ENCODE assay signal across 10 cellular contexts in the genomic region with DNA sequence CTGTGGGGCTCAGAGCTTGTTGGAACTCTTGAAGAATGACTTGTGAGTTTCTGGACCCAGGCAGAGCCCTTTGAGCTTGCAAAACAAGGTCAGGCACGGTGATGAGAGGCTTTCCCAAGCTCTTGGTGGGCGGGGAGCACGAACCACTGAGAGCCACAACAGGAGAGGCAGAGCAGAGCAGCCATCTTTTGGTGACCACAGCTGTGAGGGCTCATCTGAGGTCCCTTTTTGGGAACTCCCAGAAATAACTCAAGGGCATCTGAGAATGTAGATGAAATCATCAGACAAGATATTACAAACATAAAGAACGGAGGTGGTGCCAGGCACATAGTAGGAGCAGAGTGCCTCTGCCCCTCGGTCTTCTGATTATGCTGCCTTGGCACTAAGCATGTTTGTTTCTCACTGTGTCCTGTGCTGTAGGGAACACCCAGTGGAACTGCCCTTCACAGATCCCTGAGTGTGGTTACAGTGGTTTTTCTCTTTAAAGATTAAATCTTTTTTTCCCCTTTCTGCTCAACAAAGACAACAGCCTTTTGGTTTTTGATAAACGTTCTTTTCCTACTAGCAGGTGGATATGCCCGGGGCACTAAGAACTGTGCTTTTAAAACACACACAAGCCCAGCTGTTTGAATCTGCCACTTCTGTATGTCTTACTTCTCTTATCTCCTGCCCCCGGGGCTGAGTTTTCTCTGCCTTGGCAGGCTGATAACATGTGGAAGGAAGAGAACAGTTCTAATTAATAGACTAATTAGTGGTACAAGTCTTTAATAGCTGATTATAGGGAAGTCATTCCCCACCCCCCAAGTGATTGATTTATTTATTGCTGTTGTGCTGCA. TPM values are rescaled to one million over a fixed set of nuclear protein-coding genes. Genes with fewer than 3 reads are reported as not detected.
DNase-seq lines count a peak whose midpoint lies in the region; ATAC-seq and TF ChIP-seq lines count a peak whose summit lies in the region.
"Had no signal": no experiment of that assay in that cellular context is flagged by ENCODE, and none has a peak within 500 bp of the region (broad histone marks: within the 10 kb centered on the region; RNA-seq: fewer than 3 reads in every experiment).

No MANE protein-coding gene starts in this region.

- peaks cover 51% of the 10 kb centered on the region for H3K4me1 Mint-ChIP-seq in memory B cell

- H3K27ac ChIP-seq in RWPE1, result no peak overlapping the region

- TF ChIP-seq CTCF in RWPE1 (conservative IDR thresholded peaks at IDR 0.05; ENCODE audit: low read depth), result no peak

- peak; percentile 12 for ATAC-seq in memory B cell (ENCODE audit: low read depth)
- ATAC-seq in HG02623 (IDR thresholded peaks at IDR 0.05; ENCODE audit: unreplicated experiment), result no peak
- ATAC-seq: left colon had no signal

- peak overlapping the region; percentile 96 for H3K27ac Mint-ChIP-seq in memory B cell

- POLR2A ChIA-PET in RWPE1 (lab: Yijun Ruan, JAX; ENCODE audit: low non-redundant PET), result no interaction called here

- DNase-seq in CMK (ENCODE audit: low read depth), result peak; percentile 92
- DNase-seq in LHCN-M2 (ENCODE audit: low read depth), result peak; percentile 34
- DNase-seq in activated CD8-positive, alpha-beta memory T cell treated with anti-CD3 and anti-CD28 coated beads for 24 hours, result peak; percentile 70
- DNase-seq in memory B cell (ENCODE audit: low spot score in 2 of 2), result no peak
- DNase-seq in NCI-H1105 (lab: John Stamatoyannopoulos, UW), result no peak
- DNase-seq in NCI-H774 (lab: John Stamatoyannopoulos, UW), result no peak
- DNase-seq in RWPE1 (ENCODE audit: low spot score), result no peak
- DNase-seq: left colon had no signal

- no peaks in the 10 kb centered on the region for H3K27me3 Mint-ChIP-seq in memory B cell

- H3K9me3 Mint-ChIP-seq in memory B cell, result no peaks in the 10 kb centered on the region

- H3K36me3 Mint-ChIP-seq in memory B cell, result no peaks in the 10 kb centered on the region

- H3K4me3 Mint-ChIP-seq in memory B cell, result peak overlapping the region; percentile 55

- CTCF ChIA-PET in RWPE1 (lab: Yijun Ruan, JAX), result interaction anchor here (0.5 to 0.8 kb wide), 4 partner anchors 49 to 125 kb away, joined by 3 to 4 read pairs (median 3); no protein-coding TSS in a partner anchor

RNA-seq across cellular contexts. Expression of gene CD34, which starts 37.7 kb away (rescaled TPM):
- 1.2 and 2.1 TPM in 2 replicates for total RNA-seq in LHCN-M2 (2014; rRNA removed)
- polyA plus RNA-seq in LHCN-M2 (2012), result 1.8 TPM
- total RNA-seq: G401 had no signal

Comparison
In these comparisons a context has a peak if more than half of its experiments do, and no peak if none do; other contexts are left out.
1. DNase-seq: peak in CMK (single experiment), LHCN-M2 (single experiment) and activated CD8-positive, alpha-beta memory T cell treated with anti-CD3 and anti-CD28 coated beads for 24 hours (single experiment); none in memory B cell (0 of 2), NCI-H1105 (single experiment), NCI-H774 (single experiment) and RWPE1 (single experiment).